In the genomic region with DNA sequence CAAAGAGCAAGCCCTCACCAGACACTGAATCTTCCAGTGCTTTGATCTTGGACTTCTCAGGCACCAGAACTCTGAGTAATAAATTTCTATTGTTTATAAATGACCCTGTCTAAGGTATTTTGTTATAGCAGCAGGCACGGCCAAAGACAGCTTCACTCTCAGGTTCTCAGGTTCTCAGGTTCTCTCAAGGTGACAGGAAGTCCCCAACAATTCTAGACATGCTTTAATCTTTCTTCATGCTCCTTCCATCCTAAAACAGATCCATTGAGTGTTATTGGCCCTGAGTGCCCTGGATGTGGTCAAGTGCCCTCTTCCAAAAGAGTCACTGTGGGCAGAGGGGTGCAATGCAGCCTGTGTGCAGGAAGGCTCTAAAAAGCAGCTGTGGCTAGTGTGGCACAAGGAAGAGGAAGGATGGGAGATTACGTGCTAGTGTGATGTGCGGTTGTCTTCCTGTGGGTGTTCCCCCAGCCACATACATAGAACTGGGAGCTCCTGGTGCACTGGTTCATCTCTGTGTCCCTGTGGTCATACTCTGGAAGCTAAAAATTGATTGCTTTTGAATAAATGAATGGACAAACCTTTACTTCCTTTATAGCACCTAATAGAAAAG, we compare ENCODE assay signal across 11 cellular contexts. TPM values are rescaled to one million over a fixed set of nuclear protein-coding genes. Genes with fewer than 3 reads are reported as not detected.
DNase-seq lines count a peak whose midpoint lies in the region; ATAC-seq and TF ChIP-seq lines count a peak whose summit lies in the region.
"Had no signal": no experiment of that assay in that cellular context is flagged by ENCODE, and none has a peak within 500 bp of the region (broad histone marks: within the 10 kb centered on the region; RNA-seq: fewer than 3 reads in every experiment).

No MANE protein-coding gene starts in this region.

- H3K9me3 Mint-ChIP-seq in CD4-positive, CD25-positive, alpha-beta regulatory T cell: no peaks in the 10 kb centered on the region

- TF ChIP-seq CTCF in lower lobe of right lung (IDR thresholded peaks at IDR 0.05): no peak

- H3K4me1 Mint-ChIP-seq in CD4-positive, CD25-positive, alpha-beta regulatory T cell: peaks cover 5 to 19% (median 11%) of the 10 kb centered on the region in 4 donors

- no peaks in the 10 kb centered on the region for H3K36me3 Mint-ChIP-seq in CD4-positive, CD25-positive, alpha-beta regulatory T cell

- DNase-seq in CD4-positive, CD25-positive, alpha-beta regulatory T cell: peak in 1 of 3 donors; percentile 64
- peak; percentile 53 for DNase-seq in Jurkat, Clone E6-1 (ENCODE audit: low read depth, low spot score)
- DNase-seq in activated CD4-positive, alpha-beta T cell treated with anti-CD3 and anti-CD28 coated beads, Interleukin-2, amount 50 U/mL, for 1 hour: peak; percentile 6
- DNase-seq in lower lobe of right lung: no peak
- DNase-seq in foreskin melanocyte: no peak
- no peak for DNase-seq in germinal center (ENCODE audit: low spot score)
- DNase-seq: NCI-H748 treated with DMSO at 0.1 percent for 48 hours had no signal

- ATAC-seq in CD4-positive, CD25-positive, alpha-beta regulatory T cell (ENCODE audit: low read depth in 2 of 2): peak; percentile 60 to 66
- ATAC-seq in lower lobe of right lung (peak; percentile 66 to 86), HG03565 (IDR thresholded peaks at IDR 0.05; ENCODE audit: unreplicated experiment) (no peak), HG02571 (IDR thresholded peaks at IDR 0.05; ENCODE audit: unreplicated experiment) (no peak)

- H3K9me3 ChIP-seq in CD4-positive, CD25-positive, alpha-beta regulatory T cell (ENCODE audit: control insufficient read depth in 2 of 2, low read length in 2 of 2): no peaks in the 10 kb centered on the region
- H3K9me3 ChIP-seq in lower lobe of right lung: no peaks in the 10 kb centered on the region
- H3K9me3 ChIP-seq: tibial nerve had no signal

- no peaks in the 10 kb centered on the region for H3K27me3 ChIP-seq in CD4-positive, CD25-positive, alpha-beta regulatory T cell (ENCODE audit: control insufficient read depth, insufficient read depth, low read length)
- no peaks in the 10 kb centered on the region for H3K27me3 ChIP-seq in lower lobe of right lung (ENCODE audit: low read depth)
- H3K27me3 ChIP-seq: tibial nerve had no signal

- H3K4me3 Mint-ChIP-seq in CD4-positive, CD25-positive, alpha-beta regulatory T cell: peak overlapping the region in 2 of 4 donors; percentile 3 to 65

- peaks cover 11% of the 10 kb centered on the region for H3K4me1 ChIP-seq in CD4-positive, CD25-positive, alpha-beta regulatory T cell (ENCODE audit: control insufficient read depth, insufficient read depth, low read length, poor library complexity, severe bottlenecking)
- H3K4me1 ChIP-seq in lower lobe of right lung: peaks cover 9% of the 10 kb centered on the region
- H3K4me1 ChIP-seq: tibial nerve had no signal

- peaks cover 5% of the 10 kb centered on the region for H3K27me3 Mint-ChIP-seq in CD4-positive, CD25-positive, alpha-beta regulatory T cell

- no peak overlapping the region for H3K4me3 ChIP-seq in CD4-positive, CD25-positive, alpha-beta regulatory T cell (ENCODE audit: low read depth, low read length)
- H3K4me3 ChIP-seq in Jurkat, Clone E6-1 (ENCODE audit: low read length): no peak overlapping the region
- no peak overlapping the region for H3K4me3 ChIP-seq in lower lobe of right lung
- H3K4me3 ChIP-seq: tibial nerve had no signal

- peak overlapping the region; percentile 18 for H3K27ac ChIP-seq in CD4-positive, CD25-positive, alpha-beta regulatory T cell (ENCODE audit: insufficient read depth, low read length, poor library complexity, severe bottlenecking)
- no peak overlapping the region for H3K27ac ChIP-seq in lower lobe of right lung
- H3K27ac ChIP-seq: tibial nerve, VCaP had no signal

- no peaks in the 10 kb centered on the region for H3K36me3 ChIP-seq in CD4-positive, CD25-positive, alpha-beta regulatory T cell (ENCODE audit: control insufficient read depth, insufficient read depth, low read length)
- no peaks in the 10 kb centered on the region for H3K36me3 ChIP-seq in lower lobe of right lung
- H3K36me3 ChIP-seq: tibial nerve had no signal

- intact Hi-C loops in lower lobe of right lung (cut with DNase I): no loop called here

- H3K27ac Mint-ChIP-seq in CD4-positive, CD25-positive, alpha-beta regulatory T cell: peak overlapping the region; percentile 86 to 96 (median 92)

RNA-seq across cellular contexts. Expression of gene RAB7A, which starts 11.0 kb away (rescaled TPM):
- 156 TPM for total RNA-seq in CD4-positive, CD25-positive, alpha-beta regulatory T cell
- polyA plus RNA-seq in CD4-positive, CD25-positive, alpha-beta regulatory T cell: 100 to 1,000 TPM; 179 to 200 (median 186) TPM
- 244 TPM for polyA plus RNA-seq in Jurkat, Clone E6-1 (2012; ENCODE audit: insufficient read depth, insufficient read length)
- 278 TPM for total RNA-seq in lower lobe of right lung

Comparison
In these comparisons a context has a peak if more than half of its experiments do, and no peak if none do; other contexts are left out.
1. ATAC-seq: peak in CD4-positive, CD25-positive, alpha-beta regulatory T cell (2 of 2) and lower lobe of right lung (2 of 2); none in HG03565 (single experiment) and HG02571 (single experiment).
2. DNase-seq: peak in Jurkat, Clone E6-1 (single experiment) and activated CD4-positive, alpha-beta T cell treated with anti-CD3 and anti-CD28 coated beads, Interleukin-2, amount 50 U/mL, for 1 hour (single experiment); none in lower lobe of right lung (single experiment), foreskin melanocyte (single experiment) and germinal center (single experiment).